Comparison of ENCODE assay signal across 8 cellular contexts in the genomic region with DNA sequence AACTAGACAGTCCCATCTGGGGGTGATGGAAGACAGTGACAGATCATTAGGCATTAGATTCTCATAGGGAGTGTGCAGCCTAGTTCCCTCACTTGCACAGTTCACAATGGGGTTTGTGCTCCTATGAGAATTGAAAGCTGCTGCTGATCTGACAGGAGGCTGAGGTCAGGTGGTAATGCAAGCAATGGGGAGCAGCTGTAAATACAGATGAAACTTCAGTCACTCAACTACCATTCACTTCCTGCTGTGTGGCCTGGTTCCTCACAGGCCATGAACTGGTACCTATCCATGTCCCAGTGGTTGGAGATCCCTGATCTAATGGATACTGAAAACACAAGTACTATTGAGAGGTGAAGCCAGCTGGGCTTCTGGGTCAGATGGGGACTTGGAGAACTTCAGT.
"Had no signal": no experiment of that assay in that cellular context is flagged by ENCODE, and none has a peak within 500 bp of the region (broad histone marks: within the 10 kb centered on the region; RNA-seq: fewer than 3 reads in every experiment).

No MANE protein-coding gene starts in this region.

- H3K4me3 ChIP-seq: K562 had no signal

- H3K27ac ChIP-seq: HL-60, KMS-11 had no signal

- FAIRE-seq: HepG2, HTR-8/SVneo, K562 had no signal

- DNase-seq: IMR-90, KBM-7, KG1 had no signal
